ENCODE assay signal across 14 cellular contexts in genomic region chr3:45544719-45545296, GRCh38. TPM values are rescaled to one million over a fixed set of nuclear protein-coding genes. Genes with fewer than 3 reads are reported as not detected.
DNase-seq lines count a peak whose midpoint lies in the region; ATAC-seq, FAIRE-seq and TF ChIP-seq lines count a peak whose summit lies in the region.
"Had no signal": no experiment of that assay in that cellular context is flagged by ENCODE, and none has a peak within 500 bp of the region (broad histone marks: within the 10 kb centered on the region; RNA-seq: fewer than 3 reads in every experiment).

No MANE protein-coding gene starts in this region.

- no peak for FAIRE-seq in GM12892 (lab: Jason Lieb, UNC)

- no peak for TF ChIP-seq POLR2A in NB4 (IDR thresholded peaks at IDR 0.05; ENCODE audit: extremely low read depth, insufficient read length)
- no peak for TF ChIP-seq POLR2A in GM12892 (IDR thresholded peaks at IDR 0.05; ENCODE audit: low read depth, low read length)

- no peaks in the 10 kb centered on the region for H3K9me3 ChIP-seq in endodermal cell (ENCODE audit: control insufficient read depth, low read length)
- H3K9me3 ChIP-seq: SK-N-SH had no signal

- H3K9me3 Mint-ChIP-seq in endodermal cell (no peaks in the 10 kb centered on the region), natural killer cell (no peaks in the 10 kb centered on the region)
- H3K9me3 Mint-ChIP-seq: naive B cell; stimulated activated naive CD8-positive, alpha-beta T cell treated with anti-CD3 and anti-CD28 coated beads, Interleukin-15, Interleukin-2, amounts not matched to agents 100 ng/mL and 50 ng/mL, for 24 hours had no signal

- H3K27me3 ChIP-seq in endodermal cell (ENCODE audit: control insufficient read depth, insufficient read depth, low read length, poor library complexity, severe bottlenecking): no peaks in the 10 kb centered on the region

- ATAC-seq in natural killer cell (no peak), HG02970 (IDR thresholded peaks at IDR 0.05; ENCODE audit: low FRiP score, unreplicated experiment) (no peak)

- DNase-seq in NB4 (ENCODE audit: low read depth) (peak; percentile 13), endodermal cell (peak; percentile 36), natural killer cell (no peak), GM12892 (ENCODE audit: insufficient read length) (no peak), pons (ENCODE audit: low spot score) (no peak), NCI-H2081 treated with DMSO at 0.1 percent for 48 hours (lab: John Stamatoyannopoulos, UW) (no peak)
- DNase-seq: activated CD4-positive, alpha-beta T cell treated with anti-CD3 and anti-CD28 coated beads for 1 hour; activated gamma-delta T cell treated with Interleukin-2 at 50 U/mL for 16 hours; naive B cell; NCI-H510A; SK-N-SH had no signal

- intact Hi-C loops in natural killer cell (cut with micrococcal nuclease): no loop called here

- peaks cover 5% of the 10 kb centered on the region for H3K4me1 Mint-ChIP-seq in endodermal cell
- H3K4me1 Mint-ChIP-seq in natural killer cell: peaks cover 32 to 53% of the 10 kb centered on the region in 2 donors

- H3K27ac Mint-ChIP-seq in endodermal cell (no peak overlapping the region), natural killer cell (peak overlapping the region; percentile 80 to 97)
- H3K27ac Mint-ChIP-seq: naive B cell; stimulated activated naive CD8-positive, alpha-beta T cell treated with anti-CD3 and anti-CD28 coated beads, Interleukin-15, Interleukin-2, amounts not matched to agents 100 ng/mL and 50 ng/mL, for 24 hours had no signal

- no peak; the same call in 1 of the 2 replicates for TF ChIP-seq CTCF in C4-2B (conservative IDR thresholded peaks at IDR 0.05)
- TF ChIP-seq CTCF in NB4 (IDR thresholded peaks at IDR 0.05; ENCODE audit: low read depth, low read length): peak; percentile 9
- peak; percentile 51 for TF ChIP-seq CTCF in endodermal cell (conservative IDR thresholded peaks at IDR 0.05)
- TF ChIP-seq CTCF in natural killer cell (IDR thresholded peaks at IDR 0.05): no peak

- peak overlapping the region; percentile 95 for H3K27ac ChIP-seq in C4-2B
- H3K27ac ChIP-seq in endodermal cell (ENCODE audit: low read depth, low read length): no peak overlapping the region

- WGBS in endodermal cell (ENCODE audit: insufficient coverage in 1 of 2, insufficient read length in 1 of 2), 2 experiments: 93 to 95% methylated on average over 6 to 8 of the region's 8 CpGs

- no peak overlapping the region for H3K4me3 ChIP-seq in NB4 (ENCODE audit: low read depth, low read length)
- no peak overlapping the region for H3K4me3 ChIP-seq in endodermal cell (ENCODE audit: low read length)

- H3K4me3 Mint-ChIP-seq in endodermal cell (no peak overlapping the region), natural killer cell (peak overlapping the region; percentile 54)
- H3K4me3 Mint-ChIP-seq: naive B cell; stimulated activated naive CD8-positive, alpha-beta T cell treated with anti-CD3 and anti-CD28 coated beads, Interleukin-15, Interleukin-2, amounts not matched to agents 100 ng/mL and 50 ng/mL, for 24 hours had no signal

- peaks cover 19% of the 10 kb centered on the region for H3K36me3 ChIP-seq in endodermal cell (ENCODE audit: control insufficient read depth, insufficient read depth, low read length)

- H3K36me3 Mint-ChIP-seq in endodermal cell (ENCODE audit: low read depth): peaks cover 18% of the 10 kb centered on the region
- H3K36me3 Mint-ChIP-seq in natural killer cell: no peaks in the 10 kb centered on the region

- no peaks in the 10 kb centered on the region for H3K27me3 Mint-ChIP-seq in endodermal cell (ENCODE audit: insufficient read depth)
- no peaks in the 10 kb centered on the region for H3K27me3 Mint-ChIP-seq in natural killer cell (ENCODE audit: low read depth in 2 of 2)
- H3K27me3 Mint-ChIP-seq: naive B cell; stimulated activated naive CD8-positive, alpha-beta T cell treated with anti-CD3 and anti-CD28 coated beads, Interleukin-15, Interleukin-2, amounts not matched to agents 100 ng/mL and 50 ng/mL, for 24 hours had no signal

- peaks cover 3% of the 10 kb centered on the region for H3K4me1 ChIP-seq in endodermal cell (ENCODE audit: control insufficient read depth, insufficient read depth, low read length)

- H3K9ac ChIP-seq in endodermal cell (ENCODE audit: extremely low read depth, low read length, poor library complexity, severe bottlenecking): no peak overlapping the region
- H3K9ac ChIP-seq: SK-N-SH had no signal

RNA-seq across cellular contexts. Expression of gene LIMD1, which starts 49.7 kb away (rescaled TPM):
- total RNA-seq in endodermal cell: 10 to 100 TPM; 30.9 to 33.4 TPM
- polyA plus RNA-seq in endodermal cell (2013, experiment 1 of 2): 16.5 TPM
- polyA plus RNA-seq in endodermal cell (2013, experiment 2 of 2): 12.0 TPM
- total RNA-seq in natural killer cell: 10 to 100 TPM; 41.7 to 52.2 (median 48.6) TPM
- polyA plus RNA-seq in GM12892 (2012; ENCODE audit: missing spikeins): 20.1 TPM

Comparison
In these comparisons a context has a peak if more than half of its experiments do, and no peak if none do; other contexts are left out.
1. CTCF ChIP-seq: peak in NB4 (single experiment) and endodermal cell (single experiment); none in C4-2B (single experiment) and natural killer cell (single experiment).
2. DNase-seq: peak in NB4 (single experiment) and endodermal cell (single experiment); none in natural killer cell (single experiment), GM12892 (single experiment), pons (single experiment) and NCI-H2081 treated with DMSO at 0.1 percent for 48 hours (single experiment).